In the genomic region with DNA sequence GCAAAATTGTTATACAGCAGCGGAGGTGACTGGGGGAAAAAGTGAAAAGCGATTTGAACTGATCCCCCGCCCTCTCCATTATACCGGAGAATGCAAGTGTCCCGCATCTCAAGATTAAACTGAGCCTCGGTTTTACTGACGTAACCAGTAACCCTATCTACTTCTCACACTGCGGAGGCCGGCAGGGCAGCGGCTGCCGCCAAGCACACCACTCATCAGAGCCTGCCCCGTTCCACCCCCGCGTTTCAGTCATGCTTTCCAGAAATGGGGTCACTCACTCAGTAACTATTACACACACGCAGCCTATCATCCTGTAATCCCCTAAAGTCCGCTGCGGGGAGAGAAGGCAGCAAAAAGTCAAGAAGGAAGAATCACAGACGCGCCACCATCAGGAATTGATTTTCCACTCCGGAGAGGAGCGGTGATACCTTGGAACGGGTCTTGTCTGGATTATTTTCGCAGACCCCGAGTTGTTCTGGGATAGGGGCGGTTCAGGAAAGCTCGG, we compare ENCODE assay signal across 8 cellular contexts. TPM values are rescaled to one million over a fixed set of nuclear protein-coding genes. Genes with fewer than 3 reads are reported as not detected.
A peak's percentile ranks its signal among the peaks of the same experiment; 100 is the strongest.
DNase-seq lines count a peak whose midpoint lies in the region; ATAC-seq, FAIRE-seq and TF ChIP-seq lines count a peak whose summit lies in the region.

No MANE protein-coding gene starts in this region.

- no peak for TF ChIP-seq EP300 in A549 (IDR thresholded peaks at IDR 0.05)

- H3K9me3 ChIP-seq in A549 = no peaks in the 10 kb centered on the region
- H3K9me3 ChIP-seq in neuron (ENCODE audit: low read length) = no peaks in the 10 kb centered on the region
- no peaks in the 10 kb centered on the region for H3K9me3 ChIP-seq in thymus (ENCODE audit: control insufficient read depth)

- DNase-seq in A549 (ENCODE audit: low read depth in 1 of 2, low spot score in 1 of 2) (peak; percentile 36 to 71), OCI-M1 (lab: John Stamatoyannopoulos, UW) (peak; percentile 91), fibroblast of the aortic adventitia (ENCODE audit: low read depth) (peak; percentile 78)
- DNase-seq in activated T-helper 1 cell treated with anti-CD3 and anti-CD28 coated beads, Interleukin-2, amount 50 U/mL, for 16 hours (ENCODE audit: low read depth in 1 of 2, low spot score in 1 of 2) = peak; percentile 5 to 45

- no peak for TF ChIP-seq CTCF in A549 (IDR thresholded peaks at IDR 0.05)
- TF ChIP-seq CTCF in fibroblast of the aortic adventitia (IDR thresholded peaks at IDR 0.05; ENCODE audit: insufficient read depth, low read length) = no peak

- H3K4me1 ChIP-seq in A549 (peaks cover 49% of the 10 kb centered on the region), neuron (ENCODE audit: insufficient read depth, low read length) (peaks cover 16% of the 10 kb centered on the region), thymus (ENCODE audit: control insufficient read depth, insufficient read depth, low read length) (no peaks in the 10 kb centered on the region)

- peak overlapping the region; percentile 88 for H3K4me2 ChIP-seq in A549

- H3K27ac ChIP-seq in A549 (peak overlapping the region; percentile 96 to 99), thymus (ENCODE audit: low read depth) (peak overlapping the region; percentile 82)

- ATAC-seq in A549 = peak; percentile 66 to 74
- peak; percentile 40 for ATAC-seq in GM18511 (IDR thresholded peaks at IDR 0.05; ENCODE audit: unreplicated experiment)
- ATAC-seq in HG03135 (IDR thresholded peaks at IDR 0.05; ENCODE audit: unreplicated experiment) = peak; percentile 45

- peaks cover 8% of the 10 kb centered on the region for H3K27me3 ChIP-seq in neuron (ENCODE audit: insufficient read depth, low read length)
- H3K27me3 ChIP-seq in thymus (ENCODE audit: control insufficient read depth, insufficient read depth) = no peaks in the 10 kb centered on the region

- WGBS in A549 (ENCODE audit: missing lambda C conversion rate) = 2% methylated on average over 24 of the region's 26 CpGs
- WGBS in thymus = under 1% methylated on average over 26 of the region's 26 CpGs

- 0 out of 5 replicates have a peak, but pooled peaks of 1 of the 2 experiments have one; percentile 16 for TF ChIP-seq RAD21 in A549 (conservative IDR thresholded peaks at IDR 0.05 in 1 of 2, IDR thresholded peaks at IDR 0.05 in 1 of 2)

- H3K4me3 ChIP-seq in A549 = peak overlapping the region; percentile 65
- H3K4me3 ChIP-seq in fibroblast of the aortic adventitia (ENCODE audit: low read depth, low read length) = peak overlapping the region; percentile 71
- H3K4me3 ChIP-seq in neuron (ENCODE audit: low read length) = peak overlapping the region; percentile 61
- H3K4me3 ChIP-seq in thymus (ENCODE audit: low read length) = peak overlapping the region; percentile 76

- no peak for FAIRE-seq in A549 (lab: Jason Lieb, UNC)

- H2AFZ ChIP-seq in neuron (ENCODE audit: low read depth, low read length) = no peak overlapping the region

- TF ChIP-seq POLR2A in A549 (IDR thresholded peaks at IDR 0.05; ENCODE audit: low read length) = no peak

- POLR2A ChIA-PET in A549 (lab: Yijun Ruan, JAX) = interaction anchor here (2.0 to 2.2 kb wide), 2 partner anchors 97 kb away, joined by 5 to 26 read pairs; no protein-coding TSS in a partner anchor

- H3K36me3 ChIP-seq in neuron (ENCODE audit: insufficient read depth, low read length) (no peaks in the 10 kb centered on the region), thymus (ENCODE audit: control insufficient read depth, insufficient read depth) (no peaks in the 10 kb centered on the region)

- CTCF ChIA-PET in A549 (lab: Yijun Ruan, JAX) = no interaction called here

TF ChIP-seq in A549, 52 proteins besides CTCF, POLR2A, EP300 and RAD21:
- TF ChIP-seq RFX5 (IDR thresholded peaks at IDR 0.05) = no peak
- no peak for TF ChIP-seq CBX2 (IDR thresholded peaks at IDR 0.05; ENCODE audit: borderline replicate concordance, low read depth)
- no peak for TF ChIP-seq RNF2 (IDR thresholded peaks at IDR 0.05; ENCODE audit: borderline replicate concordance, low read depth)
- TF ChIP-seq PHF8 (IDR thresholded peaks at IDR 0.05; ENCODE audit: borderline replicate concordance, low read depth) = no peak
- TF ChIP-seq FOXS1 (CRISPR knock-in tag; IDR thresholded peaks at IDR 0.05) = no peak
- TF ChIP-seq JUNB (IDR thresholded peaks at IDR 0.05) = no peak
- TF ChIP-seq, protein P1, sequence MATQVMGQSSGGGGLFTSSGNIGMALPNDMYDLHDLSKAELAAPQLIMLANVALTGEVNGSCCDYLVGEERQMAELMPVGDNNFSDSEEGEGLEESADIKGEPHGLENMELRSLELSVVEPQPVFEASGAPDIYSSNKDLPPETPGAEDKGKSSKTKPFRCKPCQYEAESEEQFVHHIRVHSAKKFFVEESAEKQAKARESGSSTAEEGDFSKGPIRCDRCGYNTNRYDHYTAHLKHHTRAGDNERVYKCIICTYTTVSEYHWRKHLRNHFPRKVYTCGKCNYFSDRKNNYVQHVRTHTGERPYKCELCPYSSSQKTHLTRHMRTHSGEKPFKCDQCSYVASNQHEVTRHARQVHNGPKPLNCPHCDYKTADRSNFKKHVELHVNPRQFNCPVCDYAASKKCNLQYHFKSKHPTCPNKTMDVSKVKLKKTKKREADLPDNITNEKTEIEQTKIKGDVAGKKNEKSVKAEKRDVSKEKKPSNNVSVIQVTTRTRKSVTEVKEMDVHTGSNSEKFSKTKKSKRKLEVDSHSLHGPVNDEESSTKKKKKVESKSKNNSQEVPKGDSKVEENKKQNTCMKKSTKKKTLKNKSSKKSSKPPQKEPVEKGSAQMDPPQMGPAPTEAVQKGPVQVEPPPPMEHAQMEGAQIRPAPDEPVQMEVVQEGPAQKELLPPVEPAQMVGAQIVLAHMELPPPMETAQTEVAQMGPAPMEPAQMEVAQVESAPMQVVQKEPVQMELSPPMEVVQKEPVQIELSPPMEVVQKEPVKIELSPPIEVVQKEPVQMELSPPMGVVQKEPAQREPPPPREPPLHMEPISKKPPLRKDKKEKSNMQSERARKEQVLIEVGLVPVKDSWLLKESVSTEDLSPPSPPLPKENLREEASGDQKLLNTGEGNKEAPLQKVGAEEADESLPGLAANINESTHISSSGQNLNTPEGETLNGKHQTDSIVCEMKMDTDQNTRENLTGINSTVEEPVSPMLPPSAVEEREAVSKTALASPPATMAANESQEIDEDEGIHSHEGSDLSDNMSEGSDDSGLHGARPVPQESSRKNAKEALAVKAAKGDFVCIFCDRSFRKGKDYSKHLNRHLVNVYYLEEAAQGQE (IDR thresholded peaks at IDR 0.05) = no peak
- TF ChIP-seq MAZ (IDR thresholded peaks at IDR 0.05; ENCODE audit: borderline replicate concordance, low read depth, low read length) = no peak
- TF ChIP-seq BHLHE40 (IDR thresholded peaks at IDR 0.05; ENCODE audit: low read depth, low read length) = no peak
- TF ChIP-seq, protein P2, sequence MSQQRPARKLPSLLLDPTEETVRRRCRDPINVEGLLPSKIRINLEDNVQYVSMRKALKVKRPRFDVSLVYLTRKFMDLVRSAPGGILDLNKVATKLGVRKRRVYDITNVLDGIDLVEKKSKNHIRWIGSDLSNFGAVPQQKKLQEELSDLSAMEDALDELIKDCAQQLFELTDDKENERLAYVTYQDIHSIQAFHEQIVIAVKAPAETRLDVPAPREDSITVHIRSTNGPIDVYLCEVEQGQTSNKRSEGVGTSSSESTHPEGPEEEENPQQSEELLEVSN (IDR thresholded peaks at IDR 0.05; ENCODE audit: borderline replicate concordance, low read depth) = no peak
- TF ChIP-seq HOXB5 (CRISPR knock-in tag; IDR thresholded peaks at IDR 0.05) = no peak
- TF ChIP-seq JUN (IDR thresholded peaks at IDR 0.05) = no peak
- TF ChIP-seq NR3C1 (IDR thresholded peaks at IDR 0.05) = no peak
- no peak for TF ChIP-seq EHF (CRISPR knock-in tag; IDR thresholded peaks at IDR 0.05)
- TF ChIP-seq ESRRA (IDR thresholded peaks at IDR 0.05; ENCODE audit: borderline replicate concordance, low read length) = no peak
- no peak for TF ChIP-seq TFCP2L1 (CRISPR knock-in tag; IDR thresholded peaks at IDR 0.05)
- TF ChIP-seq, protein P3, sequence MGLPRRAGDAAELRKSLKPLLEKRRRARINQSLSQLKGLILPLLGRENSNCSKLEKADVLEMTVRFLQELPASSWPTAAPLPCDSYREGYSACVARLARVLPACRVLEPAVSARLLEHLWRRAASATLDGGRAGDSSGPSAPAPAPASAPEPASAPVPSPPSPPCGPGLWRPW (IDR thresholded peaks at IDR 0.05) = no peak
- no peak for TF ChIP-seq MAFK (IDR thresholded peaks at IDR 0.05; ENCODE audit: partially characterized antibody)
- TF ChIP-seq MYC (IDR thresholded peaks at IDR 0.05; ENCODE audit: borderline replicate concordance, low read length) = no peak

RNA-seq across cellular contexts. Expression of a gene that starts 1.4 kb away (rescaled TPM):
- polyA plus RNA-seq in A549 (2011; rRNA removed) (109 and 117 TPM in 2 replicates), A549 (2017; fragmentation: RNase III; extraction: RNeasy Plus Mini Kit Qiagen cat#74134 plus additional on column Dnase treatment) (39.5 to 41.1 TPM (median 40.5 TPM) in 3 replicates), thymus (20.9 TPM)
- polyA plus RNA-seq in A549 (2012; cell fraction: cytosol; rRNA removed) = 20.6 and 22.4 TPM in 2 replicates
- polyA plus RNA-seq in A549 (2012; cell fraction: nucleus; rRNA removed) = 8.8 and 10.3 TPM in 2 replicates
- 88.5 and 90.8 TPM in 2 replicates for polyA minus RNA-seq in A549 (2011; rRNA and poly(A)+ RNA removed)
- 42.5 and 58.1 TPM in 2 replicates for total RNA-seq in fibroblast of the aortic adventitia (ENCODE audit: low replicate concordance)

Comparison
In these comparisons a context has a peak if more than half of its experiments do, and no peak if none do; other contexts are left out.
1. Peak in every context shown above with its lines: DNase-seq, ATAC-seq, H3K4me3 ChIP-seq and H3K27ac ChIP-seq.
2. DNase-seq: peak in every context shown above with its lines; median percentile 91 in OCI-M1; 78 in fibroblast of the aortic adventitia; 54 in A549; 25 in activated T-helper 1 cell treated with anti-CD3 and anti-CD28 coated beads, Interleukin-2, amount 50 U/mL, for 16 hours.